8 cellular contexts compared by ENCODE assay signal in the genomic region with DNA sequence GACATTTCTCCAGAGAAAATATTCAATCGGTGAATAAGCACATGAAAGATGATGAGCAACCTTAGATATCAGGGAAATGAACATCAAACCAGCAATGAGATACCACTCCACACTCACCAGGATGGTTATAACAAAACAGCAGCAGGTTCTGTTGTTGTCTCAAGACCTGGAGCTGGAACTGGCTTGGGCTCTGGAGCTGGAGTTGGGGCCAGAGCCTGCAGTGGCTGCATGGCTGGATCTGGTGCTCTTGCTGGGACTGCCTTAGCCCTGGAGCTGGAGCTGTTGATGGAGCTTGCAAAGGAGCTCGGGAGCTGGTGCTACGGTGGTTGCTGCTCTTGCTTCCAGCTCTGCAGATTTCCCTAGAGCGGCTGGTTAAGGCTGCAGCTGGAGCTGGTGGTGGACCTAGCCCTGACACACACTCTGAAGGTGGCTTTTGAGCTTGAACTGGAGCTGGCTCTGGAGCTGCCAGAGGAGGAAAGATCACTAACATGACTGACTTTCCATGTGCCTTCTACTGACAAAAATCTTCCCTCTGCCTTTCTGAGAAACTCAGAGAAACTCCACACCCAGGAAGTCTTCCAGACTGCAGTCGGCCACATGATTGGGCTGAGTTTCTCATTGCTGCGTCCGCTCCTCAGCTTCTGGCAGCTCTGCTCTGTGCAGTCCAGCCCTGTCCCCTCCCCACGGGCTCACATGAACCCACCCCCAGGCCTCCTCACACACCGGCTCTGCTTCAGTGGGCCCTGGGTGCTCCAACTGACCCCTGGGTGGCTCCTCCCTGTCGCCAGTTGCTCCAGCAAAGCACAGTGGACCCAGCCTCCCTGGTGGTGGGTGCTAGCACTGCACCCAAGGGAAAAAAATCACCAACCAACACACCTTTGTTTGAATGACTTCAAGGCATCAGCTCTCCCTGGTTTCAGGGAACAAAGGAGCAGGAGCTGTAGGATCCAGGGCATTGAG.
DNase-seq lines count a peak whose midpoint lies in the region; ATAC-seq and TF ChIP-seq lines count a peak whose summit lies in the region.

No MANE protein-coding gene starts in this region.

- no peaks in the 10 kb centered on the region for H3K9me3 Mint-ChIP-seq in WTC11
- H3K9me3 Mint-ChIP-seq in mesothelial cell of epicardium = no peaks in the 10 kb centered on the region

- CTCF ChIA-PET in WTC11 (lab: Charles Lee) = interaction anchor here (0.6 to 4.1 kb wide), 16 partner anchors 10 to 565 kb away, joined by 3 to 60 read pairs (median 4); no protein-coding TSS in a partner anchor

- H3K27ac Mint-ChIP-seq in WTC11 (no peak overlapping the region), mesothelial cell of epicardium (no peak overlapping the region)

- H3K4me1 Mint-ChIP-seq in WTC11 = no peaks in the 10 kb centered on the region
- no peaks in the 10 kb centered on the region for H3K4me1 Mint-ChIP-seq in mesothelial cell of epicardium

- TF ChIP-seq CTCF in WTC11 (IDR thresholded peaks at IDR 0.05) (peak; percentile 59), mesothelial cell of epicardium (IDR thresholded peaks at IDR 0.05; ENCODE audit: unreplicated experiment) (peak; percentile 78)

- peak; percentile 56 for DNase-seq in activated CD8-positive, alpha-beta memory T cell treated with anti-CD3 and anti-CD28 coated beads, Interleukin-2, amount 50 U/mL, for 48 hours
- no peak for DNase-seq in activated CD8-positive, alpha-beta memory T cell treated with anti-CD3 and anti-CD28 coated beads for 24 hours
- DNase-seq in WTC11 (ENCODE audit: low spot score) (peak; percentile 60), mesothelial cell of epicardium (ENCODE audit: low spot score in 2 of 2, unreplicated experiment in 2 of 2) (no peak), MV-4-11 (lab: John Stamatoyannopoulos, UW) (no peak)

- peak; percentile 43 for ATAC-seq in HG03095 (IDR thresholded peaks at IDR 0.05; ENCODE audit: unreplicated experiment)
- peak; percentile 88 for ATAC-seq in WTC11
- ATAC-seq in GM19324 (IDR thresholded peaks at IDR 0.05; ENCODE audit: low FRiP score, unreplicated experiment) = no peak
- ATAC-seq in HG03469 (IDR thresholded peaks at IDR 0.05; ENCODE audit: unreplicated experiment) = no peak

- H3K36me3 Mint-ChIP-seq in WTC11 = no peaks in the 10 kb centered on the region
- no peaks in the 10 kb centered on the region for H3K36me3 Mint-ChIP-seq in mesothelial cell of epicardium

- POLR2A ChIA-PET in WTC11 (lab: Charles Lee) = no interaction called here

- H3K27me3 Mint-ChIP-seq in WTC11 (ENCODE audit: low read depth) (no peaks in the 10 kb centered on the region), mesothelial cell of epicardium (ENCODE audit: low read depth) (peaks cover 9% of the 10 kb centered on the region)

- H3K4me3 Mint-ChIP-seq in WTC11 (no peak overlapping the region), mesothelial cell of epicardium (no peak overlapping the region)

TF ChIP-seq in WTC11, 78 proteins besides CTCF, POLR2A, EP300 and RAD21:
- no peak for TF ChIP-seq FOXK1 (CRISPR knock-in tag; IDR thresholded peaks at IDR 0.05)
- TF ChIP-seq, protein P1, sequence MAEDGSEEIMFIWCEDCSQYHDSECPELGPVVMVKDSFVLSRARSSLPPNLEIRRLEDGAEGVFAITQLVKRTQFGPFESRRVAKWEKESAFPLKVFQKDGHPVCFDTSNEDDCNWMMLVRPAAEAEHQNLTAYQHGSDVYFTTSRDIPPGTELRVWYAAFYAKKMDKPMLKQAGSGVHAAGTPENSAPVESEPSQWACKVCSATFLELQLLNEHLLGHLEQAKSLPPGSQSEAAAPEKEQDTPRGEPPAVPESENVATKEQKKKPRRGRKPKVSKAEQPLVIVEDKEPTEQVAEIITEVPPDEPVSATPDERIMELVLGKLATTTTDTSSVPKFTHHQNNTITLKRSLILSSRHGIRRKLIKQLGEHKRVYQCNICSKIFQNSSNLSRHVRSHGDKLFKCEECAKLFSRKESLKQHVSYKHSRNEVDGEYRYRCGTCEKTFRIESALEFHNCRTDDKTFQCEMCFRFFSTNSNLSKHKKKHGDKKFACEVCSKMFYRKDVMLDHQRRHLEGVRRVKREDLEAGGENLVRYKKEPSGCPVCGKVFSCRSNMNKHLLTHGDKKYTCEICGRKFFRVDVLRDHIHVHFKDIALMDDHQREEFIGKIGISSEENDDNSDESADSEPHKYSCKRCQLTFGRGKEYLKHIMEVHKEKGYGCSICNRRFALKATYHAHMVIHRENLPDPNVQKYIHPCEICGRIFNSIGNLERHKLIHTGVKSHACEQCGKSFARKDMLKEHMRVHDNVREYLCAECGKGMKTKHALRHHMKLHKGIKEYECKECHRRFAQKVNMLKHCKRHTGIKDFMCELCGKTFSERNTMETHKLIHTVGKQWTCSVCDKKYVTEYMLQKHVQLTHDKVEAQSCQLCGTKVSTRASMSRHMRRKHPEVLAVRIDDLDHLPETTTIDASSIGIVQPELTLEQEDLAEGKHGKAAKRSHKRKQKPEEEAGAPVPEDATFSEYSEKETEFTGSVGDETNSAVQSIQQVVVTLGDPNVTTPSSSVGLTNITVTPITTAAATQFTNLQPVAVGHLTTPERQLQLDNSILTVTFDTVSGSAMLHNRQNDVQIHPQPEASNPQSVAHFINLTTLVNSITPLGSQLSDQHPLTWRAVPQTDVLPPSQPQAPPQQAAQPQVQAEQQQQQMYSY (CRISPR knock-in tag; IDR thresholded peaks at IDR 0.05) = peak; percentile 95
- TF ChIP-seq SOX15 (CRISPR knock-in tag; IDR thresholded peaks at IDR 0.05) = no peak
TF ChIP-seq in WTC11: peak in this region for 1.

Comparison
In these comparisons a context has a peak if more than half of its experiments do, and no peak if none do; other contexts are left out.
1. DNase-seq: peak in activated CD8-positive, alpha-beta memory T cell treated with anti-CD3 and anti-CD28 coated beads, Interleukin-2, amount 50 U/mL, for 48 hours (single experiment) and WTC11 (single experiment); none in activated CD8-positive, alpha-beta memory T cell treated with anti-CD3 and anti-CD28 coated beads for 24 hours (single experiment), mesothelial cell of epicardium (0 of 2) and MV-4-11 (single experiment).
2. ATAC-seq: peak in HG03095 (single experiment) and WTC11 (single experiment); none in GM19324 (single experiment) and HG03469 (single experiment).